31 cellular contexts compared by ENCODE assay signal in the genomic region with DNA sequence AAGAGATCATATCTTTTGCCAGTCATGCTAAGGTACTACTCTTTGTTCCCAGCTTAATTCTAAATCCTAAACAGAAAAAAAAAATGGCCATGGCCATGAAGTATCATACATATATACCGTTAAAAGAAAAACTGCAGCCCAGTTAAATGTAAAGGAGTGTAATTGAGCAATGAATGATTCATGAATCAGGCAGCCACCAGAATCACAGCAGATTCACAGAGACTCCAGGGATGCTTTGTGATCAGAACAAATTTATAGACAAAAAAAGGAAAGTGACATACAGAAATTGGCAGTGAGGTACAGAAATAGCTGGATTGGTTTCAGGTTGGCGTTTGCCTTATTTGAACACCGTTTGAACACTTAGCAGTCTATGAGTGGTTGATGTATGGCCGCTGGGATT. TPM values are rescaled to one million over a fixed set of nuclear protein-coding genes. Genes with fewer than 3 reads are reported as not detected.
DNase-seq lines count a peak whose midpoint lies in the region; ATAC-seq and TF ChIP-seq lines count a peak whose summit lies in the region.
"Had no signal": no experiment of that assay in that cellular context is flagged by ENCODE, and none has a peak within 500 bp of the region (broad histone marks: within the 10 kb centered on the region; RNA-seq: fewer than 3 reads in every experiment).

No MANE protein-coding gene starts in this region.

- DNase-seq in MCF 10A (ENCODE audit: unreplicated experiment) (peak; percentile 72), breast epithelium (ENCODE audit: low spot score in 2 of 2) (no peak), adipocyte (ENCODE audit: low read depth) (peak; percentile 54), foreskin fibroblast (peak; percentile 37 to 61), smooth muscle cell (lab: John Stamatoyannopoulos, UW; ENCODE audit: unreplicated experiment) (no peak), NCI-H226 (no peak), left ventricle myocardium superior (no peak), SW 1271 (lab: John Stamatoyannopoulos, UW) (no peak)
- DNase-seq: activated CD4-positive, alpha-beta T cell treated with anti-CD3 and anti-CD28 coated beads for 48 hours; activated gamma-delta T cell treated with Interleukin-2 at 50 U/mL for 16 hours; activated naive CD8-positive, alpha-beta T cell treated with anti-CD3 and anti-CD28 coated beads, Interleukin-2, amount 10 ng/mL, durations not matched to agents 7 days and 5 days; activated T-cell treated with anti-CD3 and anti-CD28 coated beads, Interleukin-2, amount 50 U/mL, for 24 hours; Calu3; DMS79; GOT3; MV-4-11; NCI-H1436; NCI-H345; NCI-H774; Peyer's patch; psoas muscle; SIG-M5; stimulated activated CD4-positive, alpha-beta T cell treated with anti-CD3 and anti-CD28 coated beads, Interleukin-15, amount 100 ng/mL, for 24 hours; stimulated activated CD4-positive, alpha-beta T cell treated with anti-CD3 and anti-CD28 coated beads, Interleukin-4, amount 100 ng/mL, for 4 hours; T-helper 9 cell; tibial artery; WERI-Rb-1 had no signal

- WGBS in smooth muscle cell (ENCODE audit: low lambda C conversion rate) = 82% methylated on average over 4 of the region's 4 CpGs

- no peaks in the 10 kb centered on the region for H3K9me3 ChIP-seq in breast epithelium
- H3K9me3 ChIP-seq in adipocyte (ENCODE audit: control insufficient read depth, low read length) = no peaks in the 10 kb centered on the region
- H3K9me3 ChIP-seq in smooth muscle cell (replicated peaks; ENCODE audit: low read depth) = no peaks in the 10 kb centered on the region
- H3K9me3 ChIP-seq: Peyer's patch, psoas muscle, tibial artery, vagina had no signal

- intact Hi-C loops in MCF 10A (cut with micrococcal nuclease) (loop anchor here (2.0 kb wide), 1 partner anchor 31 kb away; no protein-coding TSS in a partner anchor), breast epithelium (cut with DNase I; ENCODE audit: low total_unique reads) (no loop called here), left ventricle myocardium superior (cut with micrococcal nuclease) (no loop called here)

- no peak overlapping the region for H3K4me3 Mint-ChIP-seq in MCF 10A (ENCODE audit: unreplicated experiment)
- H3K4me3 Mint-ChIP-seq: activated naive CD8-positive, alpha-beta T cell treated with anti-CD3 and anti-CD28 coated beads, Interleukin-2, amount 10 ng/mL, durations not matched to agents 7 days and 5 days; activated T-cell treated with anti-CD3 and anti-CD28 coated beads, Interleukin-2, amount 50 U/mL, for 24 hours had no signal

- peak overlapping the region; percentile 61 for H3K27ac Mint-ChIP-seq in MCF 10A (ENCODE audit: low read depth, unreplicated experiment)
- H3K27ac Mint-ChIP-seq: activated naive CD8-positive, alpha-beta T cell treated with anti-CD3 and anti-CD28 coated beads, Interleukin-2, amount 10 ng/mL, durations not matched to agents 7 days and 5 days; activated T-cell treated with anti-CD3 and anti-CD28 coated beads, Interleukin-2, amount 50 U/mL, for 24 hours had no signal

- H3F3A ChIP-seq in smooth muscle cell (ENCODE audit: low read depth) = peaks cover 10% of the 10 kb centered on the region

- POLR2A ChIA-PET in MCF 10A (lab: Yijun Ruan, JAX) = interaction anchor here (0.7 to 1.8 kb wide), 6 partner anchors 8 to 62 kb away, joined by 3 to 8 read pairs (median 4); a partner anchor contains a TSS

- H3K4me3 ChIP-seq in breast epithelium = no peak overlapping the region
- H3K4me3 ChIP-seq in adipocyte (ENCODE audit: low read length) = no peak overlapping the region
- H3K4me3 ChIP-seq in foreskin fibroblast (ENCODE audit: low read depth in 1 of 2, low read length in 2 of 2) = no peak overlapping the region
- no peak overlapping the region for H3K4me3 ChIP-seq in smooth muscle cell
- H3K4me3 ChIP-seq: Peyer's patch, psoas muscle, tibial artery, vagina had no signal

- no peaks in the 10 kb centered on the region for H3K79me2 ChIP-seq in smooth muscle cell (ENCODE audit: low read depth)

- no peak for ATAC-seq in left ventricle myocardium superior
- ATAC-seq: left lobe of liver, psoas muscle had no signal

- no peaks in the 10 kb centered on the region for H4K20me1 ChIP-seq in smooth muscle cell (ENCODE audit: low read depth)

- no peak overlapping the region for H3K4me2 ChIP-seq in smooth muscle cell
- H3K4me2 ChIP-seq: KMS-11 had no signal

- no peaks in the 10 kb centered on the region for H3K27me3 ChIP-seq in breast epithelium
- H3K27me3 ChIP-seq in adipocyte (replicated peaks; ENCODE audit: control insufficient read depth, insufficient read depth, low read length) = no peaks in the 10 kb centered on the region
- H3K27me3 ChIP-seq in smooth muscle cell (ENCODE audit: low read depth) = no peaks in the 10 kb centered on the region
- H3K27me3 ChIP-seq: Peyer's patch, tibial artery, vagina had no signal

- TF ChIP-seq POLR2A in breast epithelium (IDR thresholded peaks at IDR 0.05) = no peak

- peak overlapping the region; percentile 50 for H2AFZ ChIP-seq in smooth muscle cell (ENCODE audit: low read depth)

- no TSS peak for BruUV-seq in MCF 10A (replicated peaks; lab: Mats Ljungman, UMichigan)

- H3K27ac ChIP-seq in breast epithelium (no peak overlapping the region), smooth muscle cell (ENCODE audit: low read depth) (peak overlapping the region; percentile 55)
- H3K27ac ChIP-seq: epithelial cell of prostate, KMS-11, Peyer's patch, psoas muscle, tibial artery, vagina, WERI-Rb-1 had no signal

- H3K9ac ChIP-seq in adipocyte (ENCODE audit: low read length) = no peak overlapping the region
- H3K9ac ChIP-seq in smooth muscle cell (ENCODE audit: low read depth) = no peak overlapping the region
- H3K9ac ChIP-seq: KMS-11 had no signal

- CTCF ChIA-PET in MCF 10A (lab: Yijun Ruan, JAX) = interaction anchor here (0.9 to 1.5 kb wide), 3 partner anchors 11 to 538 kb away, joined by 4 to 9 read pairs (median 8); no protein-coding TSS in a partner anchor

- no peaks in the 10 kb centered on the region for H3K27me3 Mint-ChIP-seq in MCF 10A (ENCODE audit: insufficient read depth, unreplicated experiment)
- H3K27me3 Mint-ChIP-seq: activated naive CD8-positive, alpha-beta T cell treated with anti-CD3 and anti-CD28 coated beads, Interleukin-2, amount 10 ng/mL, durations not matched to agents 7 days and 5 days; activated T-cell treated with anti-CD3 and anti-CD28 coated beads, Interleukin-2, amount 50 U/mL, for 24 hours had no signal

- H3K36me3 ChIP-seq in breast epithelium (no peaks in the 10 kb centered on the region), adipocyte (ENCODE audit: control insufficient read depth, insufficient read depth, low read length, severe bottlenecking) (no peaks in the 10 kb centered on the region), smooth muscle cell (ENCODE audit: low read depth) (no peaks in the 10 kb centered on the region)
- H3K36me3 ChIP-seq: Peyer's patch, tibial artery, vagina, WERI-Rb-1 had no signal

- H3K9me3 Mint-ChIP-seq in MCF 10A (ENCODE audit: unreplicated experiment) = no peaks in the 10 kb centered on the region
- H3K9me3 Mint-ChIP-seq: activated naive CD8-positive, alpha-beta T cell treated with anti-CD3 and anti-CD28 coated beads, Interleukin-2, amount 10 ng/mL, durations not matched to agents 7 days and 5 days had no signal

- H3K36me3 Mint-ChIP-seq in MCF 10A (ENCODE audit: insufficient read depth, unreplicated experiment) = no peaks in the 10 kb centered on the region
- H3K36me3 Mint-ChIP-seq: activated naive CD8-positive, alpha-beta T cell treated with anti-CD3 and anti-CD28 coated beads, Interleukin-2, amount 10 ng/mL, durations not matched to agents 7 days and 5 days had no signal

- H3K4me1 ChIP-seq in breast epithelium = no peaks in the 10 kb centered on the region
- peaks cover 20% of the 10 kb centered on the region for H3K4me1 ChIP-seq in adipocyte (ENCODE audit: control insufficient read depth, insufficient read depth, low read length)
- H3K4me1 ChIP-seq in smooth muscle cell (ENCODE audit: low read depth) = peaks cover 5% of the 10 kb centered on the region
- H3K4me1 ChIP-seq: Peyer's patch, psoas muscle, tibial artery, vagina had no signal

- TF ChIP-seq CTCF in MCF 10A (IDR thresholded peaks at IDR 0.05; ENCODE audit: unreplicated experiment) (no peak), breast epithelium (IDR thresholded peaks at IDR 0.05) (no peak), foreskin fibroblast (IDR thresholded peaks at IDR 0.05; ENCODE audit: low read depth, low read length) (no peak), smooth muscle cell (IDR thresholded peaks at IDR 0.05; ENCODE audit: borderline replicate concordance, insufficient read depth, poor library complexity, severe bottlenecking) (no peak)

- H3K4me1 Mint-ChIP-seq in MCF 10A (ENCODE audit: insufficient read depth, unreplicated experiment) = peaks cover 32% of the 10 kb centered on the region
- H3K4me1 Mint-ChIP-seq: activated naive CD8-positive, alpha-beta T cell treated with anti-CD3 and anti-CD28 coated beads, Interleukin-2, amount 10 ng/mL, durations not matched to agents 7 days and 5 days had no signal

RNA-seq across cellular contexts. Expression of a gene that starts 42.1 kb away (rescaled TPM):
- total RNA-seq in MCF 10A (2022) (74.8 and 83.7 TPM in 2 replicates), breast epithelium (10 to 100 TPM; 32.4 to 59.7 (median 54.4) TPM), smooth muscle cell (135 and 165 TPM in 2 replicates), left ventricle myocardium superior (12.8 TPM)
- polyA plus RNA-seq in smooth muscle cell = 56.5 and 77.8 TPM in 2 replicates

Comparison
In these comparisons a context has a peak if more than half of its experiments do, and no peak if none do; other contexts are left out.
1. DNase-seq: peak in MCF 10A (single experiment), adipocyte (single experiment) and foreskin fibroblast (2 of 2); none in breast epithelium (0 of 2), smooth muscle cell (single experiment), NCI-H226 (single experiment), left ventricle myocardium superior (single experiment) and SW 1271 (0 of 2).